9 cellular contexts compared by ENCODE assay signal in the genomic region with DNA sequence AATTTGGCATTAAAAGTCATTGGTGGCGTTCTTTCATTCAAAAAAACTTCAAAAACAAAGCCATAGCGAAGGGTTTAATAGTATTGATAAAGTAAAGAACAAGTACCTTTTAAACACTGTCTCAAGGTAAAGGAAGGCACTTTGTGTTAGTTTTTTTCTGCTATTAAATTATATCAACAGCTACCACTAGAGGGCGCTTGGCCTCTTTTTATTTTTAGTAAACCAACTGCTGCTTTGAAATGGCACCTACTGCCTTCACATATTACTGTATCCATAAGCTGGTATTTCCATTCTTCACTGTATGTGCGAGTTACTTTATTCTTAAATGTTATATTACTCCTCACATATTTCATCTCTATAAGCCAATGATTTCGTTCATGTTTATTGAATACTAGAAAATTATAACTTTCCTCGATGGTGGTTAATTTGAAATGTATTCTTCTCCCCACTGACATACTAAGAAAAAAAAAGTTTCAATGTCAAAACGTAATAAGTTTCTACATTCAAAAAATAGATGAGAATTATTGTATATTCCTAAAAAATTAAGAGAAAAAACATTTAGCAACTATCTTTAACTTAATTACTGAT.
DNase-seq lines count a peak whose midpoint lies in the region; ATAC-seq, FAIRE-seq and TF ChIP-seq lines count a peak whose summit lies in the region.
"Had no signal": no experiment of that assay in that cellular context is flagged by ENCODE, and none has a peak within 500 bp of the region (broad histone marks: within the 10 kb centered on the region; RNA-seq: fewer than 3 reads in every experiment).

No MANE protein-coding gene starts in this region.

- H3K36me3 ChIP-seq in CD4-positive, CD25-positive, alpha-beta regulatory T cell (ENCODE audit: control insufficient read depth, insufficient read depth, low read length): no peaks in the 10 kb centered on the region

- no peak overlapping the region for H3K27ac ChIP-seq in CD4-positive, CD25-positive, alpha-beta regulatory T cell (ENCODE audit: insufficient read depth, low read length, poor library complexity, severe bottlenecking)

- peak; percentile 89 for TF ChIP-seq CTCF in progenitor cell of endocrine pancreas (IDR thresholded peaks at IDR 0.05; ENCODE audit: unreplicated experiment)

- no peak overlapping the region for H3K4me3 Mint-ChIP-seq in CD4-positive, CD25-positive, alpha-beta regulatory T cell
- no peak overlapping the region for H3K4me3 Mint-ChIP-seq in progenitor cell of endocrine pancreas (ENCODE audit: low read depth)
- H3K4me3 Mint-ChIP-seq: T-helper 1 cell treated with Interleukin-12 subunit alpha and Interleukin-12 subunit beta and Interleukin-4 antibody, amounts not matched to agents 30 μg/mL and 1 μg/mL, for 36 hours had no signal

- H3K27ac Mint-ChIP-seq in CD4-positive, CD25-positive, alpha-beta regulatory T cell: no peak overlapping the region
- H3K27ac Mint-ChIP-seq in progenitor cell of endocrine pancreas: no peak overlapping the region
- H3K27ac Mint-ChIP-seq: T-helper 1 cell treated with Interleukin-12 subunit alpha and Interleukin-12 subunit beta and Interleukin-4 antibody, amounts not matched to agents 30 μg/mL and 1 μg/mL, for 36 hours had no signal

- no peaks in the 10 kb centered on the region for H3K4me1 ChIP-seq in CD4-positive, CD25-positive, alpha-beta regulatory T cell (ENCODE audit: control insufficient read depth, insufficient read depth, low read length, poor library complexity, severe bottlenecking)

- H3K4me1 Mint-ChIP-seq in CD4-positive, CD25-positive, alpha-beta regulatory T cell: no peaks in the 10 kb centered on the region
- no peaks in the 10 kb centered on the region for H3K4me1 Mint-ChIP-seq in progenitor cell of endocrine pancreas (ENCODE audit: low read depth)

- ATAC-seq in CD4-positive, CD25-positive, alpha-beta regulatory T cell (ENCODE audit: low read depth in 2 of 2): peak; percentile 42 to 61

- peaks cover 0 to 5% (median 0%) of the 10 kb centered on the region in 7 donors for H3K9me3 Mint-ChIP-seq in CD4-positive, CD25-positive, alpha-beta regulatory T cell
- peaks cover 2% of the 10 kb centered on the region for H3K9me3 Mint-ChIP-seq in progenitor cell of endocrine pancreas (ENCODE audit: low read depth)
- H3K9me3 Mint-ChIP-seq: T-helper 1 cell treated with Interleukin-12 subunit alpha and Interleukin-12 subunit beta and Interleukin-4 antibody, amounts not matched to agents 30 μg/mL and 1 μg/mL, for 36 hours had no signal

- no peaks in the 10 kb centered on the region for H3K9me3 ChIP-seq in CD4-positive, CD25-positive, alpha-beta regulatory T cell (ENCODE audit: control insufficient read depth in 2 of 2, low read length in 2 of 2)

- H3K27me3 ChIP-seq in CD4-positive, CD25-positive, alpha-beta regulatory T cell (ENCODE audit: control insufficient read depth, insufficient read depth, low read length): no peaks in the 10 kb centered on the region

- no peak overlapping the region for H3K4me3 ChIP-seq in CD4-positive, CD25-positive, alpha-beta regulatory T cell (ENCODE audit: low read depth, low read length)

- no peaks in the 10 kb centered on the region for H3K36me3 Mint-ChIP-seq in CD4-positive, CD25-positive, alpha-beta regulatory T cell
- peaks cover 2% of the 10 kb centered on the region for H3K36me3 Mint-ChIP-seq in progenitor cell of endocrine pancreas (ENCODE audit: insufficient read depth)

- FAIRE-seq in GM19239 (lab: Jason Lieb, UNC): peak; percentile 51

- no peaks in the 10 kb centered on the region for H3K27me3 Mint-ChIP-seq in CD4-positive, CD25-positive, alpha-beta regulatory T cell
- no peaks in the 10 kb centered on the region for H3K27me3 Mint-ChIP-seq in progenitor cell of endocrine pancreas

- DNase-seq in CD4-positive, CD25-positive, alpha-beta regulatory T cell: peak; percentile 12 to 70 (median 55)
- DNase-seq in GM19239 (ENCODE audit: insufficient read length, low spot score) (peak; percentile 13), HuH-7.5 (ENCODE audit: low spot score) (peak; percentile 6), NOMO-1 treated with DMSO at 0.1 percent for 48 hours (lab: John Stamatoyannopoulos, UW; ENCODE audit: unreplicated experiment) (peak; percentile 58), foreskin melanocyte (peak; percentile 42), progenitor cell of endocrine pancreas (ENCODE audit: low spot score, unreplicated experiment) (peak; percentile 14), SHP77 treated with DMSO at 0.1 percent for 48 hours (lab: John Stamatoyannopoulos, UW) (no peak)
- DNase-seq in activated T-cell treated with anti-CD3 and anti-CD28 coated beads, Interleukin-2, amount 50 U/mL, for 48 hours: peak; percentile 19 to 24
